Comparison of ENCODE assay signal across 13 cellular contexts in genomic region chr11:4493480-4493818, GRCh38. TPM values are rescaled to one million over a fixed set of nuclear protein-coding genes. Genes with fewer than 3 reads are reported as not detected.
"Had no signal": no experiment of that assay in that cellular context is flagged by ENCODE, and none has a peak within 500 bp of the region (broad histone marks: within the 10 kb centered on the region; RNA-seq: fewer than 3 reads in every experiment).

No MANE protein-coding gene starts in this region.

- H3K27me3 ChIP-seq: ascending aorta, cardiac muscle cell had no signal

- H3K9me3 Mint-ChIP-seq: immature natural killer cell, nephron had no signal

- H3K9me3 ChIP-seq: ascending aorta had no signal

- H3K4me3 ChIP-seq: cardiac muscle cell, coronary artery had no signal

- H3K36me3 Mint-ChIP-seq: activated CD4-positive, alpha-beta memory T cell treated with anti-CD3 and anti-CD28 coated beads for 36 hours; immature natural killer cell had no signal

- H3K4me1 ChIP-seq: ascending aorta had no signal

- H3K4me1 Mint-ChIP-seq: immature natural killer cell had no signal

- H3K27ac Mint-ChIP-seq: activated naive CD8-positive, alpha-beta T cell treated with anti-CD3 and anti-CD28 coated beads, Interleukin-2, amount 50 U/mL, for 24 hours; immature natural killer cell; nephron had no signal

- H3K36me3 ChIP-seq: ascending aorta, cardiac muscle cell had no signal

- H3K4me3 Mint-ChIP-seq: activated CD4-positive, alpha-beta memory T cell treated with anti-CD3 and anti-CD28 coated beads for 36 hours; activated naive CD8-positive, alpha-beta T cell treated with anti-CD3 and anti-CD28 coated beads, Interleukin-2, amount 50 U/mL, for 24 hours; immature natural killer cell; nephron had no signal

- H3K27ac ChIP-seq: ascending aorta, cardiac muscle cell, coronary artery had no signal

RNA-seq across cellular contexts. Expression of gene OR52K1, which starts 11.0 kb away (rescaled TPM):
- total RNA-seq: activated CD4-positive, alpha-beta memory T cell treated with anti-CD3 and anti-CD28 coated beads for 36 hours; ascending aorta; cardiac muscle cell; fibroblast of lung; left cardiac atrium; mammary epithelial cell; pulmonary artery endothelial cell had no signal
- polyA plus RNA-seq: cardiac muscle cell, fibroblast of lung, immature natural killer cell, mammary epithelial cell had no signal

RNA-seq across cellular contexts. Expression of gene OR52K2, which starts 44.4 kb away (rescaled TPM):
- total RNA-seq: activated CD4-positive, alpha-beta memory T cell treated with anti-CD3 and anti-CD28 coated beads for 36 hours; ascending aorta; cardiac muscle cell; fibroblast of lung; left cardiac atrium; mammary epithelial cell; mucosa of gallbladder; omental fat pad; pulmonary artery endothelial cell had no signal
- polyA plus RNA-seq: cardiac muscle cell, fibroblast of lung, immature natural killer cell, mammary epithelial cell had no signal

RNA-seq across cellular contexts. Expression of gene OR52M1, which starts 51.5 kb away (rescaled TPM):
- total RNA-seq: activated CD4-positive, alpha-beta memory T cell treated with anti-CD3 and anti-CD28 coated beads for 36 hours; ascending aorta; cardiac muscle cell; fibroblast of lung; left cardiac atrium; mammary epithelial cell; mucosa of gallbladder; omental fat pad; pulmonary artery endothelial cell had no signal
- polyA plus RNA-seq: cardiac muscle cell, fibroblast of lung, immature natural killer cell, mammary epithelial cell had no signal
